In the genomic region with DNA sequence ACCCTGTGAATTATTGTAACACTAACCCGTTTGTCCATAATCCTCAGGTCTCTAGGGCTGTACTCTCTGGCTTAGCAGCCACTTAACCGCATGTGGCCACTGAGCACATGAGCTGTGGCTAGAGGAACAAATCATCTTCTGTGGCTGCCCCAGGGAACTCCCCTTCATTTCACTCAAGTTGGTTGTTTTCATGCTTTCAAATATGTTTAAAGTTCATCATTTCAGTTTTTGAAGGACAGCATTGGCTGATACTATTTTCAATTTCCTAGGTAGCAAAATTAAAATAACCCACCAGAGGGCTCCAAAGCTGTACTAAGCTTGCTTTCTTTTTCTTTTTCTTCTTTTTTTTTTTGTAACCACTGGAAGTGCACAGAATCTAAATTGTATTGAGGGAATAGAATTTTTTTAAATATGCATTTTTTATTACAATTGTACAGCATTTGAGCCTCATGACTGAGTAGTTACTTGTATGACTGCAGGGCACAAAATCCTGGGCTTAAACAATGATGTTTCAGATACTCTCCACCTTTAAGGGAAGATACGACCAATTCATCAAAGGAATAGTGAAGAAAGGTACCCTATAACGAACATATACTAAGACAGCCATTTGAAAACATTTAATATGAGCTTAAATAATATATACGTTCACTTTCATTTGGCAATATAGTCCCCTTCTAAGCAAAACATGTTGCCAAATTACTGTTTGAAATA, we compare ENCODE assay signal across 9 cellular contexts. TPM values are rescaled to one million over a fixed set of nuclear protein-coding genes. Genes with fewer than 3 reads are reported as not detected.
DNase-seq lines count a peak whose midpoint lies in the region; ATAC-seq, FAIRE-seq and TF ChIP-seq lines count a peak whose summit lies in the region.
"Had no signal": no experiment of that assay in that cellular context is flagged by ENCODE, and none has a peak within 500 bp of the region (broad histone marks: within the 10 kb centered on the region; RNA-seq: fewer than 3 reads in every experiment).

No MANE protein-coding gene starts in this region.

- TF ChIP-seq CTCF in heart right ventricle (IDR thresholded peaks at IDR 0.05): peak in 8 of 9 donors; percentile 14 to 63 (median 50)

- H3K36me3 ChIP-seq in heart right ventricle: peaks cover 0 to 30% (median 0%) of the 10 kb centered on the region in 9 donors

- 58 to 75% methylated on average over 5 of the region's 5 CpGs for whole genome bisulfite sequencing in heart right ventricle, 2 donors

- intact Hi-C loops in heart right ventricle (cut with DNase I): loop anchor here in 9 of 10 donors (2.0 to 10.0 kb wide), 4 partner anchors 257 to 390 kb away; no protein-coding TSS in a partner anchor
- intact Hi-C loops in Right ventricle myocardium inferior (cut with DNase I): loop anchor here (1.0 to 5.0 kb wide), 3 partner anchors 369 to 465 kb away; no protein-coding TSS in a partner anchor

- no peaks in the 10 kb centered on the region for H3K9me3 ChIP-seq in heart right ventricle

- H3K4me1 ChIP-seq in heart right ventricle: peaks cover 0 to 30% (median 0%) of the 10 kb centered on the region in 9 donors

- no peak overlapping the region for H3K27ac ChIP-seq in heart right ventricle

- DNase-seq in heart right ventricle: no peak
- DNase-seq in Right ventricle myocardium inferior (ENCODE audit: missing footprints): no peak
- peak; percentile 45 for DNase-seq in RKO (ENCODE audit: low spot score)
- peak; percentile 14 for DNase-seq in globus pallidus (ENCODE audit: low spot score)
- DNase-seq in urothelium cell line (ENCODE audit: low spot score): peak; percentile 25
- no peak for DNase-seq in epidermal melanocyte (ENCODE audit: insufficient read length, low spot score)
- no peak for DNase-seq in NCI-H1930 (lab: John Stamatoyannopoulos, UW)
- no peak for DNase-seq in T-helper 9 cell
- DNase-seq: activated naive CD8-positive, alpha-beta T cell treated with anti-CD3 and anti-CD28 coated beads, Interleukin-2, amount 10 ng/mL, durations not matched to agents 7 days and 5 days had no signal

- no peaks in the 10 kb centered on the region for H3K27me3 ChIP-seq in heart right ventricle

- ATAC-seq in heart right ventricle: peak in 5 of 8 donors; percentile 35 to 51 (median 42)
- no peak for ATAC-seq in Right ventricle myocardium inferior

- H3K4me3 ChIP-seq in heart right ventricle: no peak overlapping the region

- no peak for FAIRE-seq in urothelium cell line (lab: Jason Lieb, UNC)

RNA-seq across cellular contexts. Expression of a gene that starts 38.6 kb away (rescaled TPM):
- total RNA-seq in heart right ventricle (10 to 100 TPM in 5 of 10 donors, 1 to 10 TPM in 5; 4.3 to 84.0 (median 9.1) TPM), Right ventricle myocardium inferior (38.3 TPM)
- polyA plus RNA-seq in heart right ventricle: 1 to 10 TPM; 4.1 to 5.9 TPM

Comparison
In these comparisons a context has a peak if more than half of its experiments do, and no peak if none do; other contexts are left out.
1. DNase-seq: peak in RKO (single experiment), globus pallidus (single experiment) and urothelium cell line (single experiment); none in heart right ventricle (0 of 2), Right ventricle myocardium inferior (single experiment), epidermal melanocyte (single experiment), NCI-H1930 (0 of 2) and T-helper 9 cell (single experiment).